1 cellular context compared by ENCODE assay signal in the genomic region with DNA sequence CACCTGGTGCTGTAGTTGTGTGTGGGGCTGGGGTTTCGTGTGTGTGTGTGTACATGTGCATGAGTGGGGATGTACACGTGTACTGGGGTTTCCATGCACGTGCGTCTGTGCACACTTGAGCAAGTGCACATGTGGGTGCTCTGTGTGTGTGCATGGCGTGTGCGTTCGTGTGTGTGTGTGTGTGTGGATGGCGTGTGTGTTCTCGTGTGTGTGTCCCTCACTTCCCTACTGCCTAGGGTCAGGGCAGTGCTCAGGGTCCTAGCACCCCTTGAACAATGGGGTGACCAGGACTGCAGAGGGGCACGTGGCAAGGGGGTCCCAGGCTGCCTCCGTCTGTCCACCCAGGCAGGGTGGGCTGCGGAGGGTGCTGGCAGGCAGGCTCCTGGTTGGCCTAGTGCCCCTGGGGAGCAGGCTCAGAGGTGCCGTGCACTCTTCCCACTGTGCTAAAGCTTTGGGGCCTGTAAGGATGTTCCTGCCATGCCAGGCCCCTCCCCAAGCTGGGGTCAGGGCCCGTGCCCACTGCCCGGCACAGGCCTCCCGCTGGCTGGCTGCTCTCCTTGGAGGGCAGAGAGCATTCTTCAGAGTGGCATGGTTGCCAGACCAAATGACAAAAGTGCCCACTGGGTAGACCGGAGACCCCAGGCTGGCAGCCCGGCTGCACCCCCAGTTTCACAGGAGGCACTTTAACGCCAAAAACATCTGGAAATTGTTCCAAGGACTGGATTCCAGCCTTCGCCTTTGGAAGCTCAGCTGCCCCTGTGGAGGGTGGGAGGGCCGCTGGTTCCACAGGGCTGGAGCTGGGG.
TF ChIP-seq lines count a peak whose summit lies in the region.

No MANE protein-coding gene starts in this region.

TF ChIP-seq in H1, 55 proteins besides CTCF, POLR2A, EP300 and RAD21:
- TF ChIP-seq RNF2 (IDR thresholded peaks at IDR 0.05; ENCODE audit: borderline replicate concordance, low read depth, low read length, missing control alignments, poor library complexity, severe bottlenecking) = no peak
- no peak for TF ChIP-seq CBX5 (IDR thresholded peaks at IDR 0.05; ENCODE audit: low read depth, low read length)
- TF ChIP-seq EGR1 (IDR thresholded peaks at IDR 0.05; ENCODE audit: borderline replicate concordance, low read depth, low read length) = no peak
- TF ChIP-seq GTF2F1 (IDR thresholded peaks at IDR 0.05; ENCODE audit: borderline replicate concordance, low read depth, low read length) = no peak
- TF ChIP-seq TAF7 (optimal IDR thresholded peaks at IDR 0.05; ENCODE audit: borderline replicate concordance, low read depth, low read length) = no peak
- no peak for TF ChIP-seq BCL11A (IDR thresholded peaks at IDR 0.05; ENCODE audit: low read depth in 2 of 2, low read length in 2 of 2)
- TF ChIP-seq, protein P1, sequence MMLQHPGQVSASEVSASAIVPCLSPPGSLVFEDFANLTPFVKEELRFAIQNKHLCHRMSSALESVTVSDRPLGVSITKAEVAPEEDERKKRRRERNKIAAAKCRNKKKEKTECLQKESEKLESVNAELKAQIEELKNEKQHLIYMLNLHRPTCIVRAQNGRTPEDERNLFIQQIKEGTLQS (IDR thresholded peaks at IDR 0.05; ENCODE audit: insufficient read depth, low read depth, low read length) = no peak
- TF ChIP-seq GABPA (IDR thresholded peaks at IDR 0.05; ENCODE audit: borderline replicate concordance, insufficient read depth, low read length) = no peak
- no peak for TF ChIP-seq KDM5A (IDR thresholded peaks at IDR 0.05; ENCODE audit: low read length)
- no peak for TF ChIP-seq SRF (IDR thresholded peaks at IDR 0.05; ENCODE audit: low read depth, low read length)
- TF ChIP-seq RBBP5 (IDR thresholded peaks at IDR 0.05; ENCODE audit: borderline replicate concordance, low read depth, low read length) = no peak
- no peak for TF ChIP-seq CHD7 (IDR thresholded peaks at IDR 0.05; ENCODE audit: insufficient replicate concordance, low read length)
- no peak for TF ChIP-seq TAF1 (IDR thresholded peaks at IDR 0.05; ENCODE audit: low read depth, low read length)
- TF ChIP-seq NANOG (IDR thresholded peaks at IDR 0.05; ENCODE audit: insufficient read depth, low read depth, low read length, poor library complexity, severe bottlenecking) = no peak
- TF ChIP-seq CBX8 (IDR thresholded peaks at IDR 0.05; ENCODE audit: borderline replicate concordance, low read depth, low read length) = no peak
- TF ChIP-seq POLR2AphosphoS5 (IDR thresholded peaks at IDR 0.05; ENCODE audit: low read depth, low read length) = no peak
- no peak for TF ChIP-seq USF2 (IDR thresholded peaks at IDR 0.05; ENCODE audit: low read length)
- TF ChIP-seq SP4 (IDR thresholded peaks at IDR 0.05; ENCODE audit: low read length) = no peak
- no peak for TF ChIP-seq BRCA1 (IDR thresholded peaks at IDR 0.05; ENCODE audit: low read depth, low read length)
- no peak for TF ChIP-seq E2F6 (IDR thresholded peaks at IDR 0.05)
